Comparison of ENCODE assay signal across 13 cellular contexts in genomic region chr13:35484384-35484783, GRCh38. TPM values are rescaled to one million over a fixed set of nuclear protein-coding genes. Genes with fewer than 3 reads are reported as not detected.
DNase-seq lines count a peak whose midpoint lies in the region; FAIRE-seq and TF ChIP-seq lines count a peak whose summit lies in the region.
"Had no signal": no experiment of that assay in that cellular context is flagged by ENCODE, and none has a peak within 500 bp of the region (broad histone marks: within the 10 kb centered on the region; RNA-seq: fewer than 3 reads in every experiment).

No MANE protein-coding gene starts in this region.

- no peaks in the 10 kb centered on the region for H3K27me3 Mint-ChIP-seq in activated naive CD4-positive, alpha-beta T cell treated with anti-CD3 and anti-CD28 coated beads, Interleukin-2, amount 10 ng/mL, durations not matched to agents 7 days and 5 days

- H3K9me3 ChIP-seq in DOHH2 (ENCODE audit: control insufficient read depth, insufficient read depth, low read length) (peaks cover 5% of the 10 kb centered on the region; the same call in 1 of the 2 replicates), SK-N-SH (no peaks in the 10 kb centered on the region)

- H3K4me3 Mint-ChIP-seq in activated naive CD4-positive, alpha-beta T cell treated with anti-CD3 and anti-CD28 coated beads, Interleukin-2, amount 10 ng/mL, durations not matched to agents 7 days and 5 days = no peak overlapping the region
- H3K4me3 Mint-ChIP-seq: H9, T-cell had no signal

- H3K36me3 ChIP-seq in DOHH2 (ENCODE audit: control insufficient read depth, low read length) = peaks cover 16% of the 10 kb centered on the region
- peaks cover 0 to 3% of the 10 kb centered on the region in 2 experiments for H3K36me3 ChIP-seq in SK-N-SH (replicated peaks in 1 of 2; ENCODE audit: control insufficient read depth in 1 of 2, insufficient read depth in 2 of 2, low read length in 1 of 2)

- H3K9ac ChIP-seq in SK-N-SH = peak overlapping the region; percentile 45; the same call in 1 of the 2 replicates

- H3F3A ChIP-seq in DOHH2 (ENCODE audit: control insufficient read depth, insufficient read depth) (peaks cover 33% of the 10 kb centered on the region), SK-N-SH (replicated peaks; ENCODE audit: insufficient read depth) (peaks cover 16% of the 10 kb centered on the region)

- TF ChIP-seq RAD21 in SK-N-SH (IDR thresholded peaks at IDR 0.05; ENCODE audit: low read length) = peak; percentile 16; the same call in 1 of the 2 replicates

- CTCF ChIA-PET in SK-N-SH (lab: Yijun Ruan, JAX) = interaction anchor here (0.9 to 1.4 kb wide), 4 partner anchors 10 to 304 kb away, joined by 3 to 5 read pairs (median 3); no protein-coding TSS in a partner anchor
- CTCF ChIA-PET in activated naive CD4-positive, alpha-beta T cell treated with anti-CD3 and anti-CD28 coated beads, Interleukin-2, amount 10 ng/mL, durations not matched to agents 7 days and 5 days (lab: Charles Lee) = no interaction called here

- H3K79me2 ChIP-seq in DOHH2 (ENCODE audit: control insufficient read depth, low read length) = peaks cover 33% of the 10 kb centered on the region
- H3K79me2 ChIP-seq in SK-N-SH (ENCODE audit: insufficient read depth) = peaks cover 91% of the 10 kb centered on the region

- peak overlapping the region; percentile 96 for H3K27ac ChIP-seq in DOHH2 (ENCODE audit: low read depth, low read length)
- H3K27ac ChIP-seq in SK-N-SH (ENCODE audit: low read depth in 2 of 2, low read length in 1 of 2) = peak overlapping the region; percentile 93 to 99

- H3K4me3 ChIP-seq in DOHH2 (ENCODE audit: low read length) (peak overlapping the region; percentile 51), SK-N-SH (ENCODE audit: low read depth in 2 of 2, low read length in 1 of 2) (peak overlapping the region; percentile 9 to 27; a peak in 2 of 4 replicates)

- FAIRE-seq in islet of Langerhans (lab: Jason Lieb, UNC) = peak; percentile 17

- WGBS in SK-N-SH (ENCODE audit: low lambda C conversion rate) = 8% methylated on average over 2 of the region's 2 CpGs

- TF ChIP-seq CTCF in DOHH2 (IDR thresholded peaks at IDR 0.05; ENCODE audit: low read depth, low read length, poor library complexity, severe bottlenecking) = no peak
- TF ChIP-seq CTCF in SK-N-SH (IDR thresholded peaks at IDR 0.05) = no peak

- peak in 1 of 2 experiments; percentile 78; a peak in 1 of 4 replicates for TF ChIP-seq EP300 in SK-N-SH (IDR thresholded peaks at IDR 0.05; ENCODE audit: borderline replicate concordance in 1 of 2, low read depth in 1 of 2, low read length in 1 of 2)

- no peak overlapping the region for H3K27ac Mint-ChIP-seq in activated naive CD4-positive, alpha-beta T cell treated with anti-CD3 and anti-CD28 coated beads, Interleukin-2, amount 10 ng/mL, durations not matched to agents 7 days and 5 days
- H3K27ac Mint-ChIP-seq: CD4-positive, CD25-positive, alpha-beta regulatory T cell; H9; T-cell had no signal

- no peaks in the 10 kb centered on the region for H4K20me1 ChIP-seq in DOHH2 (ENCODE audit: control insufficient read depth, insufficient read depth, low read depth, low read length)
- no peaks in the 10 kb centered on the region for H4K20me1 ChIP-seq in SK-N-SH (ENCODE audit: insufficient read depth)

- no peaks in the 10 kb centered on the region for H3K4me1 Mint-ChIP-seq in activated naive CD4-positive, alpha-beta T cell treated with anti-CD3 and anti-CD28 coated beads, Interleukin-2, amount 10 ng/mL, durations not matched to agents 7 days and 5 days
- H3K4me1 Mint-ChIP-seq: CD4-positive, CD25-positive, alpha-beta regulatory T cell; T-cell had no signal

- H3K9me2 ChIP-seq in DOHH2 (replicated peaks; ENCODE audit: control insufficient read depth, low read length) (no peaks in the 10 kb centered on the region), SK-N-SH (no peaks in the 10 kb centered on the region)

- DNase-seq in NCI-H2171 (lab: John Stamatoyannopoulos, UW) (peak; percentile 16), SK-N-SH (no peak), NCI-H187 treated with DMSO at 0.1 percent for 48 hours (lab: John Stamatoyannopoulos, UW) (no peak), kidney tubule cell (ENCODE audit: low spot score) (no peak)
- no peak for DNase-seq in activated naive CD4-positive, alpha-beta T cell treated with anti-CD3 and anti-CD28 coated beads, Interleukin-2, amount 10 ng/mL, durations not matched to agents 7 days and 5 days
- DNase-seq: CD4-positive, CD25-positive, alpha-beta regulatory T cell; DMS79 treated with DMSO at 0.1 percent for 48 hours; H9; NCI-H345; SIG-M5; T-cell had no signal

- H2AFZ ChIP-seq in SK-N-SH (ENCODE audit: low read depth) = no peak overlapping the region; the same call in none of the 2 replicates

- H3K4me1 ChIP-seq in DOHH2 (ENCODE audit: control insufficient read depth, low read length) = peaks cover 70% of the 10 kb centered on the region
- peaks cover 13 to 28% of the 10 kb centered on the region in 2 experiments; a peak in 3 of 4 replicates for H3K4me1 ChIP-seq in SK-N-SH (ENCODE audit: control insufficient read depth in 1 of 2, insufficient read depth in 2 of 2, low read depth in 1 of 2, low read length in 1 of 2)

- POLR2A ChIA-PET in SK-N-SH (lab: Yijun Ruan, JAX) = interaction anchor here (1.0 to 2.2 kb wide), 2 partner anchors 8 to 46 kb away, joined by 3 to 17 read pairs; partner anchors contain the start of gene MAB21L1

- H3K4me2 ChIP-seq in DOHH2 (ENCODE audit: low read length) (peak overlapping the region; percentile 64), SK-N-SH (peak overlapping the region; percentile 76)

- no peaks in the 10 kb centered on the region for H3K36me3 Mint-ChIP-seq in activated naive CD4-positive, alpha-beta T cell treated with anti-CD3 and anti-CD28 coated beads, Interleukin-2, amount 10 ng/mL, durations not matched to agents 7 days and 5 days
- H3K36me3 Mint-ChIP-seq: CD4-positive, CD25-positive, alpha-beta regulatory T cell; T-cell had no signal

- no peaks in the 10 kb centered on the region for H3K9me3 Mint-ChIP-seq in activated naive CD4-positive, alpha-beta T cell treated with anti-CD3 and anti-CD28 coated beads, Interleukin-2, amount 10 ng/mL, durations not matched to agents 7 days and 5 days
- H3K9me3 Mint-ChIP-seq: CD4-positive, CD25-positive, alpha-beta regulatory T cell; H9 had no signal

- H3K27me3 ChIP-seq in DOHH2 (ENCODE audit: control insufficient read depth, low read length) = no peaks in the 10 kb centered on the region
- H3K27me3 ChIP-seq in SK-N-SH (ENCODE audit: insufficient read depth) = no peaks in the 10 kb centered on the region

TF ChIP-seq in SK-N-SH, 30 proteins besides CTCF, POLR2A, EP300 and RAD21 (continues in another document):
- TF ChIP-seq TCF12 (IDR thresholded peaks at IDR 0.05) (no peak), IRF3 (IDR thresholded peaks at IDR 0.05; ENCODE audit: low read depth, low read length) (no peak), JUND (IDR thresholded peaks at IDR 0.05) (no peak), RXRA (IDR thresholded peaks at IDR 0.05; ENCODE audit: borderline replicate concordance, low read depth) (no peak), NRF1 (IDR thresholded peaks at IDR 0.05; ENCODE audit: low read depth, low read length) (no peak), ZBTB33 (IDR thresholded peaks at IDR 0.05; ENCODE audit: borderline replicate concordance, low read depth) (no peak)

RNA-seq across cellular contexts. Expression of gene MAB21L1, which starts 7.9 kb away (rescaled TPM):
- polyA plus RNA-seq in SK-N-SH (2012; rRNA removed) = 42.3 and 44.8 TPM in 2 replicates
- polyA plus RNA-seq in SK-N-SH (2012; cell fraction: cytosol; rRNA removed) = 41.2 and 45.8 TPM in 2 replicates
- polyA plus RNA-seq in SK-N-SH (2012; cell fraction: nucleus; rRNA removed) = 21.8 and 27.7 TPM in 2 replicates
- polyA plus RNA-seq: CD4-positive, CD25-positive, alpha-beta regulatory T cell had no signal
